ENCODE assay signal across 29 cellular contexts in genomic region chr1:7745783-7746182, GRCh38. TPM values are rescaled to one million over a fixed set of nuclear protein-coding genes. Genes with fewer than 3 reads are reported as not detected.
DNase-seq lines count a peak whose midpoint lies in the region; ATAC-seq and TF ChIP-seq lines count a peak whose summit lies in the region.
"Had no signal": no experiment of that assay in that cellular context is flagged by ENCODE, and none has a peak within 500 bp of the region (broad histone marks: within the 10 kb centered on the region; RNA-seq: fewer than 3 reads in every experiment).

No MANE protein-coding gene starts in this region.

- TF ChIP-seq CTCF in epithelial cell of proximal tubule (conservative IDR thresholded peaks at IDR 0.05; ENCODE audit: low read depth, low read length), result no peak
- TF ChIP-seq CTCF in osteoblast (IDR thresholded peaks at IDR 0.05; ENCODE audit: extremely low read depth, low read depth, low read length), result no peak
- TF ChIP-seq CTCF in CD14-positive monocyte (IDR thresholded peaks at IDR 0.05), result no peak

- H3K27ac ChIP-seq in osteoblast (ENCODE audit: low read depth, low read length), result no peak overlapping the region
- H3K27ac ChIP-seq: C4-2B, cardiac muscle cell, coronary artery, PC-9, stomach, transverse colon had no signal

- no peaks in the 10 kb centered on the region for H3K36me3 Mint-ChIP-seq in naive thymus-derived CD8-positive, alpha-beta T cell
- peaks cover 0 to 3% of the 10 kb centered on the region in 2 donors for H3K36me3 Mint-ChIP-seq in CD14-positive monocyte
- H3K36me3 Mint-ChIP-seq: natural killer cell treated with Interleukin-12 subunit alpha and Interleukin-12 subunit beta and Interleukin-15 and Interleukin-18, amount 100 ng/mL, for 72 hours had no signal

- DNase-seq in amniotic epithelial cell (ENCODE audit: low read depth), result peak; percentile 8
- DNase-seq in epithelial cell of proximal tubule (ENCODE audit: low read depth), result peak; percentile 54
- DNase-seq in osteoblast (ENCODE audit: insufficient read length, low spot score, missing footprints), result peak; percentile 9
- no peak for DNase-seq in naive thymus-derived CD8-positive, alpha-beta T cell
- DNase-seq in dedifferentiated amniotic fluid mesenchymal stem cell (ENCODE audit: extremely low spot score), result no peak
- DNase-seq in NAMALWA (ENCODE audit: low spot score), result no peak
- DNase-seq in CD14-positive monocyte (ENCODE audit: low spot score), result no peak
- DNase-seq: activated naive CD4-positive, alpha-beta T cell treated with anti-CD3 and anti-CD28 coated beads, Interleukin-2, amount 50 U/mL, for 16 hours; amygdala; Calu3; left ventricle myocardium superior; midbrain; NCI-H1694 treated with DMSO at 0.1 percent for 48 hours; NCI-H2171 treated with DMSO at 0.1 percent for 48 hours; NCI-H524; NK-92 treated with Interleukin-12 subunit alpha and Interleukin-12 subunit beta, amount 100 ng/mL, for 24 hours; PC-9; SHP77 treated with DMSO at 0.1 percent for 48 hours; stimulated activated CD4-positive, alpha-beta T cell treated with anti-CD3 and anti-CD28 coated beads, Interleukin-2, amount 100 ng/mL, for 24 hours; stomach; T-helper 9 cell; transverse colon had no signal

- H3K27me3 Mint-ChIP-seq in naive thymus-derived CD8-positive, alpha-beta T cell, result peaks cover 1 to 8% (median 4%) of the 10 kb centered on the region in 5 donors
- no peaks in the 10 kb centered on the region for H3K27me3 Mint-ChIP-seq in CD14-positive monocyte (ENCODE audit: low read depth in 3 of 3)
- H3K27me3 Mint-ChIP-seq: natural killer cell treated with Interleukin-12 subunit alpha and Interleukin-12 subunit beta and Interleukin-15 and Interleukin-18, amount 100 ng/mL, for 72 hours had no signal

- no peak overlapping the region for H3K4me3 Mint-ChIP-seq in naive thymus-derived CD8-positive, alpha-beta T cell
- no peak overlapping the region for H3K4me3 Mint-ChIP-seq in CD14-positive monocyte
- H3K4me3 Mint-ChIP-seq: activated T-helper 1 cell treated with anti-CD3 and anti-CD28 coated beads, Interleukin-12 subunit alpha, Interleukin-12 subunit beta, Interleukin-2, Interleukin-4 antibody, amounts not matched to agents 30 ng/mL and 10 ng/mL and 1 ng/mL, durations not matched to agents 14 hours and 24 hours and 36 hours; natural killer cell treated with Interleukin-12 subunit alpha and Interleukin-12 subunit beta and Interleukin-15 and Interleukin-18, amount 100 ng/mL, for 72 hours had no signal

- H3K36me3 ChIP-seq in osteoblast (ENCODE audit: insufficient read depth, low read length), result no peaks in the 10 kb centered on the region
- H3K36me3 ChIP-seq: cardiac muscle cell, transverse colon had no signal

- H2AFZ ChIP-seq in osteoblast (ENCODE audit: low read length), result no peak overlapping the region
- H2AFZ ChIP-seq: PC-9 had no signal

- no peaks in the 10 kb centered on the region for H3K9me3 ChIP-seq in osteoblast (ENCODE audit: low read depth, low read length)
- H3K9me3 ChIP-seq: stomach, transverse colon had no signal

- intact Hi-C loops in CD14-positive monocyte (cut with micrococcal nuclease), result no loop called here

- H3K4me3 ChIP-seq in epithelial cell of proximal tubule (ENCODE audit: low read depth, low read length), result peak overlapping the region; percentile 5
- no peak overlapping the region for H3K4me3 ChIP-seq in osteoblast (ENCODE audit: insufficient read depth, low read length)
- H3K4me3 ChIP-seq: cardiac muscle cell, coronary artery, PC-9, smooth muscle cell, stomach, transverse colon had no signal

- no peak overlapping the region for H3K4me2 ChIP-seq in osteoblast (ENCODE audit: insufficient read depth, low read length)
- H3K4me2 ChIP-seq: PC-9, smooth muscle cell had no signal

- H3K27ac Mint-ChIP-seq in naive thymus-derived CD8-positive, alpha-beta T cell, result peak overlapping the region in 1 of 10 donors; percentile 3
- H3K27ac Mint-ChIP-seq in CD14-positive monocyte, result no peak overlapping the region
- H3K27ac Mint-ChIP-seq: activated T-helper 1 cell treated with anti-CD3 and anti-CD28 coated beads, Interleukin-12 subunit alpha, Interleukin-12 subunit beta, Interleukin-2, Interleukin-4 antibody, amounts not matched to agents 30 ng/mL and 10 ng/mL and 1 ng/mL, durations not matched to agents 14 hours and 24 hours and 36 hours; natural killer cell treated with Interleukin-12 subunit alpha and Interleukin-12 subunit beta and Interleukin-15 and Interleukin-18, amount 100 ng/mL, for 72 hours had no signal

- H3K27me3 ChIP-seq in osteoblast (ENCODE audit: insufficient read depth, low read length), result peaks cover 12% of the 10 kb centered on the region
- H3K27me3 ChIP-seq: cardiac muscle cell, stomach, transverse colon had no signal

- no peak for ATAC-seq in naive thymus-derived CD8-positive, alpha-beta T cell
- ATAC-seq: HCT116; left ventricle myocardium superior; natural killer cell treated with Interleukin-12 subunit alpha and Interleukin-12 subunit beta and Interleukin-15 and Interleukin-18, amount 100 ng/mL, for 72 hours had no signal

- H3K4me1 ChIP-seq in osteoblast (ENCODE audit: insufficient read depth, low read length), result no peaks in the 10 kb centered on the region
- H3K4me1 ChIP-seq: transverse colon had no signal

- POLR2A ChIA-PET in naive thymus-derived CD8-positive, alpha-beta T cell (lab: Charles Lee), result no interaction called here

- H3K9me3 Mint-ChIP-seq in naive thymus-derived CD8-positive, alpha-beta T cell, result no peaks in the 10 kb centered on the region
- no peaks in the 10 kb centered on the region for H3K9me3 Mint-ChIP-seq in CD14-positive monocyte
- H3K9me3 Mint-ChIP-seq: activated T-helper 1 cell treated with anti-CD3 and anti-CD28 coated beads, Interleukin-12 subunit alpha, Interleukin-12 subunit beta, Interleukin-2, Interleukin-4 antibody, amounts not matched to agents 30 ng/mL and 10 ng/mL and 1 ng/mL, durations not matched to agents 14 hours and 24 hours and 36 hours; natural killer cell treated with Interleukin-12 subunit alpha and Interleukin-12 subunit beta and Interleukin-15 and Interleukin-18, amount 100 ng/mL, for 72 hours had no signal

- H3K79me2 ChIP-seq in osteoblast (ENCODE audit: insufficient read depth, low read length), result no peaks in the 10 kb centered on the region

- H4K20me1 ChIP-seq in osteoblast (ENCODE audit: insufficient read depth, low read length), result no peaks in the 10 kb centered on the region

- peaks cover 0 to 5% (median 0%) of the 10 kb centered on the region in 4 donors for H3K4me1 Mint-ChIP-seq in naive thymus-derived CD8-positive, alpha-beta T cell
- peaks cover 4% of the 10 kb centered on the region for H3K4me1 Mint-ChIP-seq in CD14-positive monocyte

RNA-seq across cellular contexts. Expression of gene VAMP3, which starts 25.3 kb away (rescaled TPM):
- total RNA-seq in epithelial cell of proximal tubule (89.4 and 101 TPM in 2 replicates), osteoblast (101 and 103 TPM in 2 replicates)
- 10 to 100 TPM; 52.2 to 53.7 TPM for total RNA-seq in naive thymus-derived CD8-positive, alpha-beta T cell
- polyA plus RNA-seq in naive thymus-derived CD8-positive, alpha-beta T cell, result 10 to 100 TPM; 30.4 to 32.4 (median 31.3) TPM
- polyA plus RNA-seq in CD14-positive monocyte, result 100 to 1,000 TPM; 138 to 149 TPM

RNA-seq across cellular contexts. Expression of gene PER3, which starts 38.3 kb away (rescaled TPM):
- total RNA-seq in epithelial cell of proximal tubule (2.4 and 2.5 TPM in 2 replicates), osteoblast (22.4 and 24.2 TPM in 2 replicates)
- 1 to 10 TPM; 5.5 to 5.7 TPM for total RNA-seq in naive thymus-derived CD8-positive, alpha-beta T cell
- polyA plus RNA-seq in naive thymus-derived CD8-positive, alpha-beta T cell, result 1 to 10 TPM; 2.8 to 3.5 (median 3.3) TPM
- polyA plus RNA-seq in CD14-positive monocyte, result 1 to 10 TPM in 1 of 2 donors, under 1 TPM in 1; 0.46 to 2.0 TPM

Comparison
In these comparisons a context has a peak if more than half of its experiments do, and no peak if none do; other contexts are left out.
1. DNase-seq: peak in amniotic epithelial cell (single experiment), epithelial cell of proximal tubule (single experiment) and osteoblast (single experiment); none in naive thymus-derived CD8-positive, alpha-beta T cell (0 of 10), dedifferentiated amniotic fluid mesenchymal stem cell (single experiment), NAMALWA (single experiment) and CD14-positive monocyte (single experiment).